In the genomic region with DNA sequence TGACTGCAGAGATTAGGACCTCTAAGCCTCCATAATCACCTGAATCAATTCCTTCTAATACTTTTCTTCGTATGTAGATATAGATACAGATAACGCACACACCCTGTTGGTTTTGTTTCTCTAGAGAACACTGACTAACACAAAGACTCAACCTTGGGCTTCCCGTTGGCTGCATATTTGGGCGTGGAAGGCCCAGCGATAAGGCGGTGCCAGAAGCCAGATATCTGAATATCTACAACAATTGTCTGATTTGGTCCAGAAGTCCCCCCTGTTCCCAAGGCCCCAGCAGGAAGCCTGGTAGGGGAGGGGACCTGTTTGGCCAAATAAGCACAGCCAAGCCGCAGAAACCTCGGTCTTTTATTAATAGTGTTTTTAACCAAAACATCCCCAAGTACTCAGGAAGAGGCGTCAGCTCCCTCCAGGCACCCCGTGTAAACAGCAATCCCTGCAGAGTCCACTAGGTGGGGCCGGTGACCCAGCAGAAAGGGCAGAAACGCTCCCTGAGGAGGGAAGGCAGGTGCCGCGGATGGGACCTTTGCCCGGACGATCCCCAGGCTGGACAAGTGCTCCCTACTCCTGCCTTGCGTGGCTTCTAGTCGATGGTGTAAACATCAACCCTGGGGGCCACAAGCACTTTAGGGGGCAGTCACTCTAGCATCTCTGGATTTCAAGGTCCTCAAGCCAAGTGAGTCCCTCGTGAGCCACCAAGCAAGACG, we compare ENCODE assay signal across 8 cellular contexts. TPM values are rescaled to one million over a fixed set of nuclear protein-coding genes. Genes with fewer than 3 reads are reported as not detected.
DNase-seq lines count a peak whose midpoint lies in the region; ATAC-seq and TF ChIP-seq lines count a peak whose summit lies in the region.

No MANE protein-coding gene starts in this region.

- H3K9ac ChIP-seq in neural cell (ENCODE audit: low read length): peak overlapping the region; percentile 34

- H4K20me1 ChIP-seq in neural cell (ENCODE audit: insufficient read depth): no peaks in the 10 kb centered on the region

- ATAC-seq in HG02610 (IDR thresholded peaks at IDR 0.05; ENCODE audit: unreplicated experiment) (peak; percentile 57), HG03196 (IDR thresholded peaks at IDR 0.05; ENCODE audit: unreplicated experiment) (no peak)
- peak; percentile 67 for ATAC-seq in stimulated activated naive CD8-positive, alpha-beta T cell treated with anti-CD3 and anti-CD28 coated beads, Interleukin-15, Interleukin-2, amounts not matched to agents 100 U/mL and 50 U/mL, for 24 hours

- no peaks in the 10 kb centered on the region for H3K9me2 ChIP-seq in neural cell (ENCODE audit: insufficient read depth, low read length)

- H3K36me3 ChIP-seq in Peyer's patch (no peaks in the 10 kb centered on the region), neural cell (ENCODE audit: insufficient read depth, low read length) (no peaks in the 10 kb centered on the region)

- TF ChIP-seq POLR2A in Peyer's patch (IDR thresholded peaks at IDR 0.05): peak in 1 of 2 donors; percentile 10

- no peaks in the 10 kb centered on the region for H3K9me3 Mint-ChIP-seq in activated T-helper 1 cell treated with anti-CD3 and anti-CD28 coated beads, Interleukin-12 subunit alpha, Interleukin-12 subunit beta, Interleukin-2, Interleukin-4 antibody, amounts not matched to agents 30 ng/mL and 10 ng/mL and 1 ng/mL, durations not matched to agents 14 hours and 24 hours and 36 hours

- H3K27me3 ChIP-seq in Peyer's patch (no peaks in the 10 kb centered on the region), neural cell (ENCODE audit: insufficient read depth, low read depth, low read length) (no peaks in the 10 kb centered on the region)

- H3K27ac ChIP-seq in Peyer's patch (peak overlapping the region in 3 of 4 donors; percentile 34 to 89 (median 56)), neural cell (ENCODE audit: low read length) (peak overlapping the region; percentile 70)

- no peaks in the 10 kb centered on the region for H3K9me3 ChIP-seq in Peyer's patch
- no peaks in the 10 kb centered on the region for H3K9me3 ChIP-seq in neural cell (ENCODE audit: low read length)

- intact Hi-C loops in activated T-helper 1 cell treated with anti-CD3 and anti-CD28 coated beads, Interleukin-12 subunit alpha, Interleukin-12 subunit beta, Interleukin-2, Interleukin-4 antibody, amounts not matched to agents 30 ng/mL and 10 ng/mL and 1 ng/mL, durations not matched to agents 14 hours and 24 hours and 36 hours (cut with micrococcal nuclease): loop anchor here (1.0 to 2.0 kb wide), 2 partner anchors 64 to 210 kb away; no protein-coding TSS in a partner anchor

- TF ChIP-seq RAD21 in neural cell (conservative IDR thresholded peaks at IDR 0.05): peak; percentile 97

- H3K4me1 Mint-ChIP-seq in activated T-helper 1 cell treated with anti-CD3 and anti-CD28 coated beads, Interleukin-12 subunit alpha, Interleukin-12 subunit beta, Interleukin-2, Interleukin-4 antibody, amounts not matched to agents 30 ng/mL and 10 ng/mL and 1 ng/mL, durations not matched to agents 14 hours and 24 hours and 36 hours (ENCODE audit: low read depth): no peaks in the 10 kb centered on the region

- H3K4me3 ChIP-seq in Peyer's patch: peak overlapping the region in 2 of 4 donors; percentile 9 to 37
- no peak overlapping the region for H3K4me3 ChIP-seq in fibroblast of mammary gland (ENCODE audit: control insufficient read depth, low read depth, low read length)
- peak overlapping the region; percentile 42 for H3K4me3 ChIP-seq in neural cell (ENCODE audit: low read length)

- H3K27ac Mint-ChIP-seq in activated T-helper 1 cell treated with anti-CD3 and anti-CD28 coated beads, Interleukin-12 subunit alpha, Interleukin-12 subunit beta, Interleukin-2, Interleukin-4 antibody, amounts not matched to agents 30 ng/mL and 10 ng/mL and 1 ng/mL, durations not matched to agents 14 hours and 24 hours and 36 hours: no peak overlapping the region

- H3K4me2 ChIP-seq in neural cell (ENCODE audit: low read length): no peak overlapping the region

- H2AFZ ChIP-seq in neural cell (ENCODE audit: low read depth, low read length): no peak overlapping the region

- no peaks in the 10 kb centered on the region for H3F3A ChIP-seq in neural cell (ENCODE audit: insufficient read depth, low read length, poor library complexity, severe bottlenecking)

- peaks cover 0 to 32% (median 6%) of the 10 kb centered on the region in 4 donors for H3K4me1 ChIP-seq in Peyer's patch

- no peak overlapping the region for H3K4me3 Mint-ChIP-seq in activated T-helper 1 cell treated with anti-CD3 and anti-CD28 coated beads, Interleukin-12 subunit alpha, Interleukin-12 subunit beta, Interleukin-2, Interleukin-4 antibody, amounts not matched to agents 30 ng/mL and 10 ng/mL and 1 ng/mL, durations not matched to agents 14 hours and 24 hours and 36 hours

- no peaks in the 10 kb centered on the region for H3K36me3 Mint-ChIP-seq in activated T-helper 1 cell treated with anti-CD3 and anti-CD28 coated beads, Interleukin-12 subunit alpha, Interleukin-12 subunit beta, Interleukin-2, Interleukin-4 antibody, amounts not matched to agents 30 ng/mL and 10 ng/mL and 1 ng/mL, durations not matched to agents 14 hours and 24 hours and 36 hours (ENCODE audit: low read depth)

- peak; percentile 69 to 98 (median 95) for TF ChIP-seq CTCF in Peyer's patch (IDR thresholded peaks at IDR 0.05)
- peak; percentile 88 for TF ChIP-seq CTCF in fibroblast of mammary gland (conservative IDR thresholded peaks at IDR 0.05; ENCODE audit: control insufficient read depth, insufficient read depth, low read depth, low read length)
- TF ChIP-seq CTCF in neural cell (IDR thresholded peaks at IDR 0.05; ENCODE audit: poor library complexity, severe bottlenecking): peak; percentile 96

- DNase-seq in COLO668 (lab: John Stamatoyannopoulos, UW; ENCODE audit: unreplicated experiment) (peak; percentile 75), Peyer's patch (peak; percentile 79 to 96 (median 94)), fibroblast of mammary gland (ENCODE audit: low read depth) (peak; percentile 61)
- DNase-seq in activated T-helper 1 cell treated with anti-CD3 and anti-CD28 coated beads, Interleukin-12 subunit alpha, Interleukin-12 subunit beta, Interleukin-2, Interleukin-4 antibody, amounts not matched to agents 30 ng/mL and 10 ng/mL and 1 ng/mL, durations not matched to agents 14 hours and 24 hours and 36 hours (ENCODE audit: low spot score): peak; percentile 72
- peak; percentile 88 for DNase-seq in stimulated activated naive CD8-positive, alpha-beta T cell treated with anti-CD3 and anti-CD28 coated beads, Interleukin-15, Interleukin-2, amounts not matched to agents 100 U/mL and 50 U/mL, for 24 hours

- H3K27me3 Mint-ChIP-seq in activated T-helper 1 cell treated with anti-CD3 and anti-CD28 coated beads, Interleukin-12 subunit alpha, Interleukin-12 subunit beta, Interleukin-2, Interleukin-4 antibody, amounts not matched to agents 30 ng/mL and 10 ng/mL and 1 ng/mL, durations not matched to agents 14 hours and 24 hours and 36 hours (ENCODE audit: insufficient read depth): peaks cover 2% of the 10 kb centered on the region

- peaks cover 3% of the 10 kb centered on the region for H3K79me2 ChIP-seq in neural cell (replicated peaks; ENCODE audit: insufficient read depth, low read length)

- no peak for TF ChIP-seq EP300 in neural cell (conservative IDR thresholded peaks at IDR 0.05; ENCODE audit: poor library complexity, severe bottlenecking)

TF ChIP-seq in neural cell, 6 proteins besides CTCF, POLR2A, EP300 and RAD21:
- TF ChIP-seq SMC3 (conservative IDR thresholded peaks at IDR 0.05; ENCODE audit: poor library complexity) (peak; percentile 93), MXI1 (conservative IDR thresholded peaks at IDR 0.05; ENCODE audit: poor library complexity, severe bottlenecking) (no peak)
- TF ChIP-seq, protein P1, sequence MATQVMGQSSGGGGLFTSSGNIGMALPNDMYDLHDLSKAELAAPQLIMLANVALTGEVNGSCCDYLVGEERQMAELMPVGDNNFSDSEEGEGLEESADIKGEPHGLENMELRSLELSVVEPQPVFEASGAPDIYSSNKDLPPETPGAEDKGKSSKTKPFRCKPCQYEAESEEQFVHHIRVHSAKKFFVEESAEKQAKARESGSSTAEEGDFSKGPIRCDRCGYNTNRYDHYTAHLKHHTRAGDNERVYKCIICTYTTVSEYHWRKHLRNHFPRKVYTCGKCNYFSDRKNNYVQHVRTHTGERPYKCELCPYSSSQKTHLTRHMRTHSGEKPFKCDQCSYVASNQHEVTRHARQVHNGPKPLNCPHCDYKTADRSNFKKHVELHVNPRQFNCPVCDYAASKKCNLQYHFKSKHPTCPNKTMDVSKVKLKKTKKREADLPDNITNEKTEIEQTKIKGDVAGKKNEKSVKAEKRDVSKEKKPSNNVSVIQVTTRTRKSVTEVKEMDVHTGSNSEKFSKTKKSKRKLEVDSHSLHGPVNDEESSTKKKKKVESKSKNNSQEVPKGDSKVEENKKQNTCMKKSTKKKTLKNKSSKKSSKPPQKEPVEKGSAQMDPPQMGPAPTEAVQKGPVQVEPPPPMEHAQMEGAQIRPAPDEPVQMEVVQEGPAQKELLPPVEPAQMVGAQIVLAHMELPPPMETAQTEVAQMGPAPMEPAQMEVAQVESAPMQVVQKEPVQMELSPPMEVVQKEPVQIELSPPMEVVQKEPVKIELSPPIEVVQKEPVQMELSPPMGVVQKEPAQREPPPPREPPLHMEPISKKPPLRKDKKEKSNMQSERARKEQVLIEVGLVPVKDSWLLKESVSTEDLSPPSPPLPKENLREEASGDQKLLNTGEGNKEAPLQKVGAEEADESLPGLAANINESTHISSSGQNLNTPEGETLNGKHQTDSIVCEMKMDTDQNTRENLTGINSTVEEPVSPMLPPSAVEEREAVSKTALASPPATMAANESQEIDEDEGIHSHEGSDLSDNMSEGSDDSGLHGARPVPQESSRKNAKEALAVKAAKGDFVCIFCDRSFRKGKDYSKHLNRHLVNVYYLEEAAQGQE (IDR thresholded peaks at IDR 0.05; ENCODE audit: borderline replicate concordance): no peak

RNA-seq across cellular contexts. Expression of a gene that starts 56.9 kb away (rescaled TPM):
- 100 to 1,000 TPM; 220 to 753 (median 440) TPM for total RNA-seq in Peyer's patch
- 58.4 and 66.7 TPM in 2 replicates for total RNA-seq in activated T-helper 1 cell treated with anti-CD3 and anti-CD28 coated beads, Interleukin-12 subunit alpha, Interleukin-12 subunit beta, Interleukin-2, Interleukin-4 antibody, amounts not matched to agents 30 ng/mL and 10 ng/mL and 1 ng/mL, durations not matched to agents 14 hours and 24 hours and 36 hours
- polyA plus RNA-seq in neural cell: 34.5 and 45.2 TPM in 2 replicates
- 79.5 and 103 TPM in 2 replicates for polyA minus RNA-seq in neural cell
